In the genomic region with DNA sequence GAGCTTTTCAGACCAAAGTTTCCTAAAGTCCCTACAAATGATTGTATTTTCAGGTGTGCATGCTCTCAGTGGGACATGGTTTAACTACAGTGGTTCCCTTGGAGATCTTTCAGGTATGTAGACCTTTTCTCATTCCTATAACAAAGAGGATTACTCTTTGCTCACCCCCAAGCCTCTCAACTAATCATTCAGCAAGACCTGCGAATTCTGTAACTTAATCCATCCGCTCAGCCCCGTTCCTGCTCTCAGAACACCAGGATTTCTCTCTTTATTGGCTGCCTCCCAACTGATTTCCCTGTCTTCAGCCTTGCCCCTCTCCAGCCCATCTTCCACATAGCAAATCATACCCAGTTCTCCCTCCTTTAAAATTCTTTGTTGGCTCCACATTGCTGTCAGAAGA, we compare ENCODE assay signal across 29 cellular contexts.
"Had no signal": no experiment of that assay in that cellular context is flagged by ENCODE, and none has a peak within 500 bp of the region (broad histone marks: within the 10 kb centered on the region; RNA-seq: fewer than 3 reads in every experiment).

No MANE protein-coding gene starts in this region.

- H3K4me1 ChIP-seq: breast epithelium, spleen, suprapubic skin, tibial artery, upper lobe of right lung had no signal

- H3K36me3 ChIP-seq: breast epithelium, spleen, suprapubic skin, tibial artery, upper lobe of right lung had no signal

- ATAC-seq: esophagus mucosa, right cardiac atrium, T-helper 17 cell, upper lobe of right lung had no signal

- H3K9me3 ChIP-seq: upper lobe of right lung had no signal

- DNase-seq: activated CD4-positive, alpha-beta memory T cell treated with anti-CD3 and anti-CD28 coated beads, Interleukin-2, amount 10 ng/mL, durations not matched to agents 7 days and 5 days; activated CD4-positive, alpha-beta T cell treated with anti-CD3 and anti-CD28 coated beads for 1 hour; activated CD4-positive, alpha-beta T cell treated with anti-CD3 and anti-CD28 coated beads, Interleukin-2, amount 10 ng/mL, durations not matched to agents 7 days and 5 days; activated CD8-positive, alpha-beta memory T cell treated with anti-CD3 and anti-CD28 coated beads, Interleukin-2, amount 50 U/mL, for 48 hours; activated gamma-delta T cell; activated naive CD4-positive, alpha-beta T cell treated with anti-CD3 and anti-CD28 coated beads, Interleukin-2, amount 10 ng/mL, durations not matched to agents 7 days and 5 days; activated T-cell treated with anti-CD3 and anti-CD28 coated beads, Interleukin-2, amount 50 U/mL, for 24 hours; amniotic stem cell; central memory CD4-positive, alpha-beta T cell; foreskin fibroblast; head of caudate nucleus; hippocampal formation; islet precursor cell; mammary epithelial cell; naive B cell; nephron progenitor cell; occipital lobe; posterior cingulate gyrus; right cardiac atrium; spleen; stimulated activated naive CD4-positive, alpha-beta T cell; T-helper 17 cell; T1000; tibial artery; upper lobe of right lung had no signal

- H3K27ac Mint-ChIP-seq: activated CD4-positive, alpha-beta memory T cell treated with anti-CD3 and anti-CD28 coated beads, Interleukin-2, amount 10 ng/mL, durations not matched to agents 7 days and 5 days; activated CD4-positive, alpha-beta T cell treated with anti-CD3 and anti-CD28 coated beads, Interleukin-2, amount 10 ng/mL, durations not matched to agents 7 days and 5 days; activated naive CD4-positive, alpha-beta T cell treated with anti-CD3 and anti-CD28 coated beads, Interleukin-2, amount 10 ng/mL, durations not matched to agents 7 days and 5 days; activated T-cell treated with anti-CD3 and anti-CD28 coated beads, Interleukin-2, amount 50 U/mL, for 24 hours; mesothelial cell of epicardium; nephron progenitor cell; T-helper 17 cell had no signal

- H3K4me3 ChIP-seq: breast epithelium, spleen, suprapubic skin, tibial artery, upper lobe of right lung had no signal

- H3K27ac ChIP-seq: breast epithelium, spleen, suprapubic skin, tibial artery, upper lobe of right lung had no signal

- H3K4me3 Mint-ChIP-seq: activated CD4-positive, alpha-beta memory T cell treated with anti-CD3 and anti-CD28 coated beads, Interleukin-2, amount 10 ng/mL, durations not matched to agents 7 days and 5 days; activated CD4-positive, alpha-beta T cell treated with anti-CD3 and anti-CD28 coated beads, Interleukin-2, amount 10 ng/mL, durations not matched to agents 7 days and 5 days; activated naive CD4-positive, alpha-beta T cell treated with anti-CD3 and anti-CD28 coated beads, Interleukin-2, amount 10 ng/mL, durations not matched to agents 7 days and 5 days; activated T-cell treated with anti-CD3 and anti-CD28 coated beads, Interleukin-2, amount 50 U/mL, for 24 hours; mesothelial cell of epicardium; naive B cell; nephron progenitor cell; T-helper 17 cell had no signal

- H3K36me3 Mint-ChIP-seq: activated naive CD4-positive, alpha-beta T cell treated with anti-CD3 and anti-CD28 coated beads, Interleukin-2, amount 10 ng/mL, durations not matched to agents 7 days and 5 days; mesothelial cell of epicardium; naive B cell had no signal

- H3K9me3 Mint-ChIP-seq: activated naive CD4-positive, alpha-beta T cell treated with anti-CD3 and anti-CD28 coated beads, Interleukin-2, amount 10 ng/mL, durations not matched to agents 7 days and 5 days; mesothelial cell of epicardium had no signal

- H3K4me1 Mint-ChIP-seq: activated CD4-positive, alpha-beta T cell treated with anti-CD3 and anti-CD28 coated beads, Interleukin-2, amount 10 ng/mL, durations not matched to agents 7 days and 5 days; mesothelial cell of epicardium; naive B cell had no signal

- H3K27me3 Mint-ChIP-seq: activated CD4-positive, alpha-beta memory T cell treated with anti-CD3 and anti-CD28 coated beads, Interleukin-2, amount 10 ng/mL, durations not matched to agents 7 days and 5 days; activated naive CD4-positive, alpha-beta T cell treated with anti-CD3 and anti-CD28 coated beads, Interleukin-2, amount 10 ng/mL, durations not matched to agents 7 days and 5 days; T-helper 17 cell had no signal

- H3K27me3 ChIP-seq: breast epithelium, spleen, suprapubic skin, tibial artery, upper lobe of right lung had no signal
